In the genomic region with DNA sequence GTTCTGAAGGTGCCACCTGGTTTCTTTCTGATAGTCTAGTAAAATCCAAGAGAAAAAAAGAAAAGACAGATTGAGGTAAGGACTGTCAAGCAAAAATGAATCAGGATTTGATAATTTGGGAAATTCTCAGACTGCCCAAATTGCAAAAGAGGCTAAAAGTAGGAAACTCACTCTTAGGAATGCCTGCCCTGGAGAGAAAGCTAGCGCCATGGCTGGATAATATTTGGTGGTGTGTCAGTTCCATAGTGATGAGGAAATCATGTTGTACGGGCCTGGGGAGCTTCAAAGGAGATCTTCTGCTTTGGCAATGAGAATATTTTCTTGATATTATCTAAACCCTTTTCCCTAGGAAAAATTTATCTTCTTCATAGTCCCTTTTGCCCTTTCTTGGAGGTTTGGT, we compare ENCODE assay signal across 6 cellular contexts.
"Had no signal": no experiment of that assay in that cellular context is flagged by ENCODE, and none has a peak within 500 bp of the region (broad histone marks: within the 10 kb centered on the region; RNA-seq: fewer than 3 reads in every experiment).

No MANE protein-coding gene starts in this region.

- H3K27me3 Mint-ChIP-seq: IgD-negative memory B cell had no signal

- H3K36me3 Mint-ChIP-seq: IgD-negative memory B cell had no signal

- H3K4me3 ChIP-seq: K562 had no signal

- H3K27ac ChIP-seq: HL-60 had no signal

- ATAC-seq: HepG2, K562 had no signal

- H3K4me1 Mint-ChIP-seq: IgD-negative memory B cell had no signal

- H3K4me3 Mint-ChIP-seq: IgD-negative memory B cell had no signal

- H3K27ac Mint-ChIP-seq: IgD-negative memory B cell had no signal

- DNase-seq: IMR-90, KBM-7 had no signal
